8 cellular contexts compared by ENCODE assay signal in genomic region chr11:62839050-62840015, GRCh38. TPM values are rescaled to one million over a fixed set of nuclear protein-coding genes. Genes with fewer than 3 reads are reported as not detected.
DNase-seq lines count a peak whose midpoint lies in the region; ATAC-seq and TF ChIP-seq lines count a peak whose summit lies in the region.

Gene WDR74, minus strand, starts transcription at chr11:62839590. Its CDS starts 20 bp downstream, at chr11:62839570.

- ATAC-seq in HG02759 (IDR thresholded peaks at IDR 0.05; ENCODE audit: unreplicated experiment): peak; percentile 54

- H3K4me3 Mint-ChIP-seq in type B pancreatic cell: no peak within 1 kb of the TSS

- peaks cover 21% of the 10 kb centered on the region for H3K4me1 Mint-ChIP-seq in type B pancreatic cell (ENCODE audit: unreplicated experiment)

- DNase-seq in GM12865 (ENCODE audit: low read depth) (peak; percentile 97), NCI-H1436 (lab: John Stamatoyannopoulos, UW) (peak; percentile 81), SW 1271 (lab: John Stamatoyannopoulos, UW) (peak; percentile 65 to 86), adipocyte (ENCODE audit: low read depth) (peak; percentile 98), cardiac septum (ENCODE audit: low spot score) (peak; percentile 97), posterior cingulate gyrus (peak; percentile 92 to 99 (median 94)), type B pancreatic cell (ENCODE audit: extremely low spot score, unreplicated experiment) (peak; percentile 83)

- TF ChIP-seq CTCF in GM12865 (IDR thresholded peaks at IDR 0.05; ENCODE audit: insufficient read depth, low read depth, low read length, missing control alignments) (no peak), type B pancreatic cell (conservative IDR thresholded peaks at IDR 0.05) (no peak)

- peak within 1 kb of the TSS; percentile 84 for H3K4me3 ChIP-seq in GM12865 (ENCODE audit: low read depth, low read length)
- H3K4me3 ChIP-seq in adipocyte (ENCODE audit: low read length): peak within 1 kb of the TSS; percentile 90

- H3K9me3 ChIP-seq in adipocyte (ENCODE audit: control insufficient read depth, low read length): no peaks in the 10 kb centered on the region

- no peaks in the 10 kb centered on the region for H3K27me3 Mint-ChIP-seq in type B pancreatic cell

- peak within 1 kb of the TSS; percentile 92 for H3K9ac ChIP-seq in adipocyte (ENCODE audit: low read length)

- peaks cover 7% of the 10 kb centered on the region for H3K36me3 Mint-ChIP-seq in type B pancreatic cell

- peaks cover 15% of the 10 kb centered on the region for H3K4me1 ChIP-seq in adipocyte (ENCODE audit: control insufficient read depth, insufficient read depth, low read length)

- H3K27ac Mint-ChIP-seq in type B pancreatic cell: no peak within 1 kb of the TSS

- H3K36me3 ChIP-seq in adipocyte (ENCODE audit: control insufficient read depth, insufficient read depth, low read length, severe bottlenecking): peaks cover 25% of the 10 kb centered on the region

- no peaks in the 10 kb centered on the region for H3K9me3 Mint-ChIP-seq in type B pancreatic cell

- H3K27me3 ChIP-seq in adipocyte (replicated peaks; ENCODE audit: control insufficient read depth, insufficient read depth, low read length): no peaks in the 10 kb centered on the region

- intact Hi-C loops in cardiac septum (cut with DNase I): loop anchor here (2.0 to 5.0 kb wide), 3 partner anchors 41 to 112 kb away; partner anchors contain the start of genes HNRNPUL2, SLC3A2, TMEM179B and TTC9C
- intact Hi-C loops in posterior cingulate gyrus (cut with DNase I): loop anchor here (1.0 to 10.0 kb wide), 3 partner anchors 17 to 115 kb away; partner anchors contain the start of genes HNRNPUL2, TMEM179B and TTC9C

RNA-seq across cellular contexts. Expression of gene WDR74, which starts in this region (rescaled TPM):
- total RNA-seq in cardiac septum (22.8 TPM), type B pancreatic cell (ENCODE audit: low replicate concordance) (47.6 and 58.3 TPM in 2 replicates)

Comparison
In these comparisons a context has a peak if more than half of its experiments do, and no peak if none do; other contexts are left out.
1. Peak in every context shown above with its lines: DNase-seq, ATAC-seq and H3K4me3 ChIP-seq.